In genomic region chr3:58176827-58177489, GRCh38 we compare ENCODE assay signal across 13 cellular contexts. TPM values are rescaled to one million over a fixed set of nuclear protein-coding genes. Genes with fewer than 3 reads are reported as not detected.
DNase-seq lines count a peak whose midpoint lies in the region; ATAC-seq, FAIRE-seq and TF ChIP-seq lines count a peak whose summit lies in the region.
"Had no signal": no experiment of that assay in that cellular context is flagged by ENCODE, and none has a peak within 500 bp of the region (broad histone marks: within the 10 kb centered on the region; RNA-seq: fewer than 3 reads in every experiment).

No MANE protein-coding gene starts in this region.

- no peak overlapping the region for H3K23ac ChIP-seq in mesendoderm (ENCODE audit: low read length)

- POLR2A ChIA-PET in HCT116 (lab: Charles Lee): interaction anchor here (1.1 kb wide), 1 partner anchor 169 kb away, joined by 3 read pairs; the partner anchor contains the start of gene FLNB

- H2AFZ ChIP-seq in HCT116 (ENCODE audit: low read depth, low read length, poor library complexity, severe bottlenecking): peak overlapping the region; percentile 26
- no peak overlapping the region for H2AFZ ChIP-seq in astrocyte (ENCODE audit: low read depth, low read length)

- DNase-seq in HCT116 (ENCODE audit: low read depth, low spot score) (no peak), astrocyte (ENCODE audit: low read depth) (no peak), mesendoderm (peak; percentile 45), brain microvascular endothelial cell (no peak), activated gamma-delta T cell (lab: John Stamatoyannopoulos, UW) (no peak), coronary artery (ENCODE audit: low spot score) (no peak)
- DNase-seq: cortex of kidney had no signal

- no peak overlapping the region for H3K4me3 Mint-ChIP-seq in astrocyte (ENCODE audit: unreplicated experiment)

- TF ChIP-seq CTCF in HCT116 (IDR thresholded peaks at IDR 0.05 in 2 of 3, conservative IDR thresholded peaks at IDR 0.05 in 1 of 3; ENCODE audit: borderline replicate concordance in 1 of 3, insufficient read depth in 1 of 3, low read depth in 2 of 3, low read length in 2 of 3): no peak
- no peak for TF ChIP-seq CTCF in astrocyte (IDR thresholded peaks at IDR 0.05; ENCODE audit: insufficient read depth, low read depth, low read length)
- no peak for TF ChIP-seq CTCF in brain microvascular endothelial cell (IDR thresholded peaks at IDR 0.05; ENCODE audit: low read depth, low read length, missing control alignments)
- no peak for TF ChIP-seq CTCF in coronary artery (IDR thresholded peaks at IDR 0.05)

- H4K5ac ChIP-seq in mesendoderm (ENCODE audit: low read length): no peak overlapping the region

- no peak overlapping the region for H2BK5ac ChIP-seq in mesendoderm (ENCODE audit: low read length)

- no peak overlapping the region for H3K4ac ChIP-seq in mesendoderm (ENCODE audit: low read depth, low read length)

- no peak overlapping the region for H2BK120ac ChIP-seq in mesendoderm (ENCODE audit: low read depth, low read length)

- RAD21 ChIA-PET in HCT116 (lab: Charles Lee; ENCODE audit: low non-redundant PET in 1 of 2, low total read pairs in 2 of 2, uncharacterized antibody in 2 of 2, unreplicated experiment in 2 of 2): interaction anchor here (0.6 to 1.3 kb wide), 8 partner anchors 9 to 218 kb away, joined by 3 to 6 read pairs (median 3); partner anchors contain the start of genes FLNB (in 1 of the 2), HTD2 (in 1 of the 2) and RPP14 (in 1 of the 2)

- in situ Hi-C loops in brain microvascular endothelial cell (cut with HindIII; ENCODE audit: low pct_ligation_motif_present, low sequenced_read_pairs): no loop called here

- H3K4me1 ChIP-seq in BLaER1: peaks cover 15% of the 10 kb centered on the region
- H3K4me1 ChIP-seq in HCT116 (ENCODE audit: control insufficient read depth in 1 of 2, insufficient read depth in 2 of 2, low read length in 2 of 2): peaks cover 19 to 51% of the 10 kb centered on the region in 2 experiments; a peak in 3 of 4 replicates
- H3K4me1 ChIP-seq in astrocyte (ENCODE audit: insufficient read depth, low read length): peaks cover 17% of the 10 kb centered on the region
- H3K4me1 ChIP-seq in mesendoderm (ENCODE audit: control insufficient read depth, low read depth, low read length): peaks cover 3% of the 10 kb centered on the region

- H3K79me2 ChIP-seq in HCT116 (ENCODE audit: insufficient read depth, low read length) (no peaks in the 10 kb centered on the region), astrocyte (ENCODE audit: insufficient read depth, low read length) (no peaks in the 10 kb centered on the region), mesendoderm (ENCODE audit: control insufficient read depth, insufficient read depth, low read length) (no peaks in the 10 kb centered on the region)

- no peak overlapping the region for H2BK15ac ChIP-seq in mesendoderm (replicated peaks; ENCODE audit: low read depth)

- H3K9ac ChIP-seq in BLaER1: no peak overlapping the region
- no peak overlapping the region for H3K9ac ChIP-seq in HCT116 (ENCODE audit: low read length)
- H3K9ac ChIP-seq in astrocyte (ENCODE audit: low read length): no peak overlapping the region
- H3K9ac ChIP-seq in mesendoderm (ENCODE audit: low read length): no peak overlapping the region

- H3K79me1 ChIP-seq in mesendoderm (ENCODE audit: low read length): no peaks in the 10 kb centered on the region

- intact Hi-C loops in HCT116 (cut with micrococcal nuclease): loop anchor here (1.0 kb wide), 1 partner anchor 169 kb away; the partner anchor contains the start of gene FLNB

- no peak for FAIRE-seq in astrocyte (lab: Jason Lieb, UNC)
- FAIRE-seq: RCC 7860 had no signal

- peaks cover 3% of the 10 kb centered on the region for H3K27me3 Mint-ChIP-seq in astrocyte (ENCODE audit: low read depth, unreplicated experiment)

- H3K9me3 ChIP-seq in BLaER1 (no peaks in the 10 kb centered on the region), HCT116 (ENCODE audit: control insufficient read depth in 1 of 2, insufficient read depth in 1 of 2, low read depth in 1 of 2, low read length in 2 of 2) (no peaks in the 10 kb centered on the region), astrocyte (ENCODE audit: insufficient read depth, low read depth, low read length) (no peaks in the 10 kb centered on the region)
- H3K9me3 ChIP-seq: BE2C, upper lobe of right lung had no signal

- H3K56ac ChIP-seq in mesendoderm (ENCODE audit: low read length): no peak overlapping the region

- H3K4me2 ChIP-seq in BLaER1 (peak overlapping the region; percentile 90), HCT116 (ENCODE audit: low read length) (peak overlapping the region; percentile 83), astrocyte (ENCODE audit: low read length) (peak overlapping the region; percentile 83), mesendoderm (ENCODE audit: low read length) (no peak overlapping the region)

- H3K27ac ChIP-seq in BLaER1 (no peak overlapping the region), HCT116 (ENCODE audit: low read depth, low read length) (no peak overlapping the region), astrocyte (ENCODE audit: low read depth, low read length) (no peak overlapping the region), mesendoderm (ENCODE audit: low read depth, low read length) (no peak overlapping the region), brain microvascular endothelial cell (no peak overlapping the region), coronary artery (no peak overlapping the region)
- H3K27ac ChIP-seq: WERI-Rb-1 had no signal

- no peaks in the 10 kb centered on the region for H3K9me3 Mint-ChIP-seq in astrocyte (ENCODE audit: unreplicated experiment)

- no peak overlapping the region for H4K8ac ChIP-seq in mesendoderm (ENCODE audit: low read depth, low read length)

- H3K36me3 ChIP-seq in BLaER1: peaks cover 1% of the 10 kb centered on the region; the same call in 1 of the 2 replicates
- no peaks in the 10 kb centered on the region for H3K36me3 ChIP-seq in HCT116 (ENCODE audit: control insufficient read depth in 1 of 2, insufficient read depth in 2 of 2, low read length in 2 of 2)
- H3K36me3 ChIP-seq in astrocyte (ENCODE audit: insufficient read depth, low read length): peaks cover 3% of the 10 kb centered on the region
- no peaks in the 10 kb centered on the region for H3K36me3 ChIP-seq in mesendoderm (ENCODE audit: control insufficient read depth, insufficient read depth, low read length)
- H3K36me3 ChIP-seq in brain microvascular endothelial cell (replicated peaks): peaks cover 20% of the 10 kb centered on the region
- H3K36me3 ChIP-seq: BE2C, upper lobe of right lung, WERI-Rb-1 had no signal

- no peaks in the 10 kb centered on the region for H3K9me2 ChIP-seq in HCT116 (ENCODE audit: insufficient read depth)

- ATAC-seq in HCT116: no peak
- ATAC-seq in GM21528 (IDR thresholded peaks at IDR 0.05; ENCODE audit: low FRiP score, unreplicated experiment): no peak

- no peak overlapping the region for H2AK5ac ChIP-seq in mesendoderm (ENCODE audit: low read length)

- H3K27ac Mint-ChIP-seq in astrocyte (ENCODE audit: unreplicated experiment): no peak overlapping the region

- no peaks in the 10 kb centered on the region for H4K20me1 ChIP-seq in BLaER1
- H4K20me1 ChIP-seq in HCT116 (ENCODE audit: insufficient read depth): no peaks in the 10 kb centered on the region
- H4K20me1 ChIP-seq in astrocyte (ENCODE audit: insufficient read depth, low read length): no peaks in the 10 kb centered on the region

- peaks cover 25% of the 10 kb centered on the region for H3K4me1 Mint-ChIP-seq in astrocyte (ENCODE audit: low read depth, unreplicated experiment)

- TF ChIP-seq POLR2A in HCT116 (IDR thresholded peaks at IDR 0.05; ENCODE audit: borderline replicate concordance, extremely low read depth, insufficient read depth, insufficient read length): no peak

- H3K36me3 Mint-ChIP-seq in astrocyte (ENCODE audit: low read depth, unreplicated experiment): peaks cover 4% of the 10 kb centered on the region

- TF ChIP-seq RAD21 in HCT116 (IDR thresholded peaks at IDR 0.05; ENCODE audit: low read depth): no peak

- no peak overlapping the region for H3K18ac ChIP-seq in mesendoderm (ENCODE audit: low read length)

- WGBS in mesendoderm (ENCODE audit: extremely low coverage, insufficient coverage, low lambda C conversion rate): no CpG with 5 or more reads among the region's 10 CpGs

- no TSS peak for BruUV-seq in HCT116 (replicated peaks; lab: Mats Ljungman, UMichigan)

- peak overlapping the region; percentile 65; the same call in 1 of the 2 replicates for H3K4me3 ChIP-seq in BLaER1
- H3K4me3 ChIP-seq in HCT116 (replicated peaks in 1 of 2; ENCODE audit: low read depth in 1 of 2, low read length in 2 of 2): no peak overlapping the region; a peak in 1 of 4 replicates
- H3K4me3 ChIP-seq in astrocyte (ENCODE audit: insufficient read depth, low read depth, low read length): no peak overlapping the region
- H3K4me3 ChIP-seq in mesendoderm (ENCODE audit: low read length): no peak overlapping the region
- no peak overlapping the region for H3K4me3 ChIP-seq in brain microvascular endothelial cell (ENCODE audit: low read depth, low read length)
- H3K4me3 ChIP-seq in coronary artery: no peak overlapping the region

- H3K27me3 ChIP-seq in BLaER1: peaks cover 3% of the 10 kb centered on the region; the same call in 1 of the 2 replicates
- no peaks in the 10 kb centered on the region for H3K27me3 ChIP-seq in HCT116 (ENCODE audit: insufficient read depth, low read length)
- H3K27me3 ChIP-seq in astrocyte (ENCODE audit: insufficient read depth, low read length): no peaks in the 10 kb centered on the region
- no peaks in the 10 kb centered on the region for H3K27me3 ChIP-seq in mesendoderm (ENCODE audit: insufficient read depth, low read length, poor library complexity)
- H3K27me3 ChIP-seq in brain microvascular endothelial cell (replicated peaks): no peaks in the 10 kb centered on the region
- H3K27me3 ChIP-seq: BE2C, upper lobe of right lung had no signal

- CTCF ChIA-PET in HCT116 (lab: Charles Lee): interaction anchor here (0.7 to 3.8 kb wide), 12 partner anchors 9 to 357 kb away, joined by 3 to 31 read pairs (median 6); partner anchors contain the start of genes HTD2 and RPP14

TF ChIP-seq in HCT116, 20 proteins besides CTCF, POLR2A, EP300 and RAD21 (continues in another document):
- no peak for TF ChIP-seq SIN3A (IDR thresholded peaks at IDR 0.05; ENCODE audit: low read depth)

RNA-seq across cellular contexts. Expression of gene DNASE1L3, which starts 33.8 kb away (rescaled TPM):
- not detected for total RNA-seq in HCT116 (2021; ENCODE audit: unreplicated experiment)
- polyA plus RNA-seq in HCT116 (2012): not detected in 2 replicates
- not detected in 2 replicates for total RNA-seq in astrocyte
- not detected for polyA plus RNA-seq in mesendoderm (2013, experiment 1 of 2)
- not detected for polyA plus RNA-seq in mesendoderm (2013, experiment 2 of 2)
